ENCODE assay signal across 18 cellular contexts in the genomic region with DNA sequence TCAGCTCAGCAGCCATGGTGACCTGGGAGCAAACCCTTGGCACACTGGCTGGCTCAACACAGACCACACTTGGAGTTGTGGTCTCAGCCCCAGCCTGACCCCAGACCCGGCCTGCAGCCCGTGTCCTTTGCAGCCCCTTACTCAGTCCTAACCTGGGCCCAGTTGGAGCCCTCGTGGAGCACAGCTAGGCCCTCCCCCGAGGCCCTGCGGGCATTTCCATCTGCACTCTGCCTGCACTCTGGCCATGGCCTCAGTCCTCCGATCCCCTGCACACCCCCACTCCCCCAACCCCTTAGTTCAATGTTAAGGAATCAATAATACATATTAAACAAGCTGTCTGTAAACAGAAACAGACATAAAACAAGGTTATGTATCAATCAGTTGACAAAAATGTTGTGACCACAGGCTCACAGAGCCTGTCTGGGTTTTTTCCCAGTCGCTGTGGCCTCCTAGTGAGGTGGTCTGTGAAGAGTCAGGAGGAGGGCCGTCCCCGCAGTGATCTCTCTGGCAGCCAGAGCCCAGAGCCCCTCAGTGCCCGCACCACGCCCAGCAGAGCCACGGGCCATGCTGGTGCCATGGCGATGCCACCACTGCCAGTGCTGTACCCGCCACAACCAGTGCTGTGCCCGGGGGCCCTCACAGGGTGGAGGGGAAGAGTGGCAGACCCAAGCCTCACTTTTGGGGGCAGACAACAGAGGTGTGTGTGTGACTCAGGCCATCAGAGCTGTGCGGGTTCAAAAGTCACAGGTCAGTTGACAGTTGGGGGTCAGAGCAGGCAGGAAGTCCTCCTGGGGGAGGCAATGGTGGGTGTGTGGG. TPM values are rescaled to one million over a fixed set of nuclear protein-coding genes. Genes with fewer than 3 reads are reported as not detected.
DNase-seq lines count a peak whose midpoint lies in the region; ATAC-seq and TF ChIP-seq lines count a peak whose summit lies in the region.
"Had no signal": no experiment of that assay in that cellular context is flagged by ENCODE, and none has a peak within 500 bp of the region (broad histone marks: within the 10 kb centered on the region; RNA-seq: fewer than 3 reads in every experiment).

No MANE protein-coding gene starts in this region.

- peaks cover 0 to 7% of the 10 kb centered on the region in 2 experiments; a peak in 1 of 4 replicates for H3K4me1 ChIP-seq in SK-N-SH (ENCODE audit: control insufficient read depth in 1 of 2, insufficient read depth in 2 of 2, low read depth in 1 of 2, low read length in 1 of 2)
- no peaks in the 10 kb centered on the region for H3K4me1 ChIP-seq in psoas muscle
- H3K4me1 ChIP-seq: BE2C had no signal

- no peak overlapping the region for H3K4me3 ChIP-seq in SK-N-SH (ENCODE audit: low read depth in 2 of 2, low read length in 1 of 2)
- no peak overlapping the region for H3K4me3 ChIP-seq in psoas muscle
- H3K4me3 ChIP-seq: GM23248, MG63 had no signal

- H3F3A ChIP-seq in SK-N-SH (replicated peaks; ENCODE audit: insufficient read depth), result no peaks in the 10 kb centered on the region

- DNase-seq in SK-N-SH (peak; percentile 47), glutamatergic neuron (no peak), psoas muscle (no peak), KG1 (lab: John Stamatoyannopoulos, UW) (no peak), T-cell (no peak)
- DNase-seq: BE2C; CD4-positive, alpha-beta T cell; Karpas-422; MG63; NCI-H1092 treated with DMSO at 0.1 percent for 48 hours; NCI-H1694; NCI-H510A treated with DMSO at 0.1 percent for 48 hours; SHP77 had no signal

- no peaks in the 10 kb centered on the region for H4K20me1 ChIP-seq in SK-N-SH (ENCODE audit: insufficient read depth)

- WGBS in SK-N-SH (ENCODE audit: low lambda C conversion rate), result 57% methylated on average over 15 of the region's 16 CpGs
- 87 to 92% (median 87%) methylated on average over 16 of the region's 16 CpGs for WGBS in psoas muscle, 3 donors

- TF ChIP-seq EP300 in SK-N-SH (IDR thresholded peaks at IDR 0.05; ENCODE audit: borderline replicate concordance in 1 of 2, low read depth in 1 of 2, low read length in 1 of 2), result no peak

- TF ChIP-seq CTCF in SK-N-SH (IDR thresholded peaks at IDR 0.05), result no peak
- TF ChIP-seq CTCF in glutamatergic neuron (IDR thresholded peaks at IDR 0.05; ENCODE audit: partially characterized antibody, unreplicated experiment), result no peak
- no peak for TF ChIP-seq CTCF in psoas muscle (IDR thresholded peaks at IDR 0.05)

- peak overlapping the region; percentile 5 for H3K4me3 Mint-ChIP-seq in glutamatergic neuron (ENCODE audit: unreplicated experiment)
- H3K4me3 Mint-ChIP-seq in T-cell, result no peak overlapping the region
- H3K4me3 Mint-ChIP-seq: CD4-positive, alpha-beta T cell had no signal

- H3K4me2 ChIP-seq in SK-N-SH, result no peak overlapping the region

- H3K27ac Mint-ChIP-seq in glutamatergic neuron (ENCODE audit: unreplicated experiment) (peak overlapping the region; percentile 31), T-cell (no peak overlapping the region)
- H3K27ac Mint-ChIP-seq: CD4-positive, alpha-beta T cell had no signal

- H3K36me3 ChIP-seq in SK-N-SH (replicated peaks in 1 of 2; ENCODE audit: control insufficient read depth in 1 of 2, insufficient read depth in 2 of 2, low read length in 1 of 2) (no peaks in the 10 kb centered on the region), psoas muscle (ENCODE audit: insufficient read depth in 1 of 2, low read depth in 1 of 2) (no peaks in the 10 kb centered on the region)
- H3K36me3 ChIP-seq: BE2C, MG63 had no signal

- intact Hi-C loops in psoas muscle (cut with DNase I), result loop anchor here in 1 of 2 donors (10.0 kb wide), 1 partner anchor 746 kb away; no protein-coding TSS in a partner anchor

- H3K27me3 ChIP-seq in SK-N-SH (ENCODE audit: insufficient read depth) (no peaks in the 10 kb centered on the region), psoas muscle (ENCODE audit: insufficient read depth in 3 of 3, low read length in 2 of 3) (peaks cover 0 to 4% (median 2%) of the 10 kb centered on the region in 3 donors)
- H3K27me3 ChIP-seq: BE2C, MG63 had no signal

- H3K9me3 ChIP-seq in SK-N-SH, result no peaks in the 10 kb centered on the region
- no peaks in the 10 kb centered on the region for H3K9me3 ChIP-seq in psoas muscle
- H3K9me3 ChIP-seq: BE2C had no signal

- no peak overlapping the region for H3K9ac ChIP-seq in SK-N-SH
- H3K9ac ChIP-seq: GM23248 had no signal

- H3K36me3 Mint-ChIP-seq in glutamatergic neuron (ENCODE audit: unreplicated experiment), result peaks cover 5% of the 10 kb centered on the region
- no peaks in the 10 kb centered on the region for H3K36me3 Mint-ChIP-seq in T-cell

- H3K27ac ChIP-seq in SK-N-SH (ENCODE audit: low read depth in 2 of 2, low read length in 1 of 2) (no peak overlapping the region), angular gyrus (ENCODE audit: low read depth, low read length) (peak overlapping the region; percentile 8), temporal lobe (ENCODE audit: low read depth, low read length) (peak overlapping the region; percentile 56), psoas muscle (no peak overlapping the region)
- H3K27ac ChIP-seq: 22Rv1, GM23248 had no signal

- no peaks in the 10 kb centered on the region for H3K9me2 ChIP-seq in SK-N-SH

- H3K9me3 Mint-ChIP-seq in glutamatergic neuron (ENCODE audit: unreplicated experiment) (peaks cover 12% of the 10 kb centered on the region), T-cell (no peaks in the 10 kb centered on the region)
- H3K9me3 Mint-ChIP-seq: CD4-positive, alpha-beta T cell had no signal

- H3K4me1 Mint-ChIP-seq in glutamatergic neuron (ENCODE audit: low read depth, unreplicated experiment) (peaks cover 36% of the 10 kb centered on the region), T-cell (peaks cover 3 to 29% (median 11%) of the 10 kb centered on the region in 3 donors)

- peaks cover 36% of the 10 kb centered on the region for H3K27me3 Mint-ChIP-seq in glutamatergic neuron (ENCODE audit: unreplicated experiment)
- peaks cover 14 to 26% of the 10 kb centered on the region in 2 donors for H3K27me3 Mint-ChIP-seq in T-cell

- no peak overlapping the region for H2AFZ ChIP-seq in SK-N-SH (ENCODE audit: low read depth)
- H2AFZ ChIP-seq: GM23248 had no signal

- TF ChIP-seq RAD21 in SK-N-SH (IDR thresholded peaks at IDR 0.05; ENCODE audit: low read length), result no peak

- H3K79me2 ChIP-seq in SK-N-SH (ENCODE audit: insufficient read depth), result no peaks in the 10 kb centered on the region

- POLR2A ChIA-PET in SK-N-SH (lab: Yijun Ruan, JAX) (interaction anchor here (0.9 kb wide), 1 partner anchor 31 kb away, joined by 3 read pairs; no protein-coding TSS in a partner anchor), T-cell (lab: Charles Lee) (interaction anchor here in 1 of 2 donors (0.6 kb wide), 1 partner anchor 39 kb away, joined by 5 read pairs; no protein-coding TSS in a partner anchor)

- CTCF ChIA-PET in SK-N-SH (lab: Yijun Ruan, JAX) (interaction anchor here (1.3 to 31.8 kb wide), 6 partner anchors 11 to 145 kb away, joined by 4 to 1191 read pairs (median 68); a partner anchor contains a TSS), T-cell (lab: Charles Lee) (no interaction called here)

- no peak for ATAC-seq in SK-N-SH treated with all-trans-retinoic acid at 6 μM for 48 hours
- ATAC-seq in psoas muscle, result no peak
- ATAC-seq in T-cell (replicated peaks in 1 of 4), result no peak

TF ChIP-seq in SK-N-SH, 30 proteins besides CTCF, POLR2A, EP300 and RAD21 (continues in another document):
- TF ChIP-seq, protein P1, sequence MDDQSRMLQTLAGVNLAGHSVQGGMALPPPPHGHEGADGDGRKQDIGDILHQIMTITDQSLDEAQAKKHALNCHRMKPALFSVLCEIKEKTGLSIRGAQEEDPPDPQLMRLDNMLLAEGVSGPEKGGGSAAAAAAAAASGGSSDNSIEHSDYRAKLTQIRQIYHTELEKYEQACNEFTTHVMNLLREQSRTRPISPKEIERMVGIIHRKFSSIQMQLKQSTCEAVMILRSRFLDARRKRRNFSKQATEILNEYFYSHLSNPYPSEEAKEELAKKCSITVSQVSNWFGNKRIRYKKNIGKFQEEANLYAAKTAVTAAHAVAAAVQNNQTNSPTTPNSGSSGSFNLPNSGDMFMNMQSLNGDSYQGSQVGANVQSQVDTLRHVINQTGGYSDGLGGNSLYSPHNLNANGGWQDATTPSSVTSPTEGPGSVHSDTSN (IDR thresholded peaks at IDR 0.05), result no peak
- TF ChIP-seq POLR2AphosphoS5 (IDR thresholded peaks at IDR 0.05; ENCODE audit: low read depth, low read length), result no peak

TF ChIP-seq in SK-N-SH treated with all-trans-retinoic acid at 6 μM for 48 hours, 23 proteins besides CTCF, POLR2A, EP300 and RAD21 (continues in another document):
- no peak for TF ChIP-seq OSR1 (CRISPR knock-in tag; IDR thresholded peaks at IDR 0.05)
- no peak for TF ChIP-seq ZFP3 (CRISPR knock-in tag; IDR thresholded peaks at IDR 0.05)
- TF ChIP-seq ZC3H10 (CRISPR knock-in tag; IDR thresholded peaks at IDR 0.05), result no peak
- no peak for TF ChIP-seq CSDC2 (CRISPR knock-in tag; IDR thresholded peaks at IDR 0.05)
- TF ChIP-seq, protein P2, sequence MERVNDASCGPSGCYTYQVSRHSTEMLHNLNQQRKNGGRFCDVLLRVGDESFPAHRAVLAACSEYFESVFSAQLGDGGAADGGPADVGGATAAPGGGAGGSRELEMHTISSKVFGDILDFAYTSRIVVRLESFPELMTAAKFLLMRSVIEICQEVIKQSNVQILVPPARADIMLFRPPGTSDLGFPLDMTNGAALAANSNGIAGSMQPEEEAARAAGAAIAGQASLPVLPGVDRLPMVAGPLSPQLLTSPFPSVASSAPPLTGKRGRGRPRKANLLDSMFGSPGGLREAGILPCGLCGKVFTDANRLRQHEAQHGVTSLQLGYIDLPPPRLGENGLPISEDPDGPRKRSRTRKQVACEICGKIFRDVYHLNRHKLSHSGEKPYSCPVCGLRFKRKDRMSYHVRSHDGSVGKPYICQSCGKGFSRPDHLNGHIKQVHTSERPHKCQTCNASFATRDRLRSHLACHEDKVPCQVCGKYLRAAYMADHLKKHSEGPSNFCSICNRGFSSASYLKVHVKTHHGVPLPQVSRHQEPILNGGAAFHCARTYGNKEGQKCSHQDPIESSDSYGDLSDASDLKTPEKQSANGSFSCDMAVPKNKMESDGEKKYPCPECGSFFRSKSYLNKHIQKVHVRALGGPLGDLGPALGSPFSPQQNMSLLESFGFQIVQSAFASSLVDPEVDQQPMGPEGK (CRISPR knock-in tag; IDR thresholded peaks at IDR 0.05; ENCODE audit: borderline replicate concordance), result no peak
- TF ChIP-seq RARB (CRISPR knock-in tag; IDR thresholded peaks at IDR 0.05), result no peak
- TF ChIP-seq ZNF565 (CRISPR knock-in tag; conservative IDR thresholded peaks at IDR 0.05; ENCODE audit: low read depth), result no peak

RNA-seq across cellular contexts. Expression of a gene that starts 25.5 kb away (rescaled TPM):
- not detected in 2 replicates for polyA plus RNA-seq in SK-N-SH (2012; rRNA removed)
- polyA plus RNA-seq in SK-N-SH (2012; cell fraction: cytosol; rRNA removed), result not detected in 2 replicates
- not detected in 2 replicates for polyA plus RNA-seq in SK-N-SH (2012; cell fraction: nucleus; rRNA removed)
- not detected for total RNA-seq in glutamatergic neuron (ENCODE audit: unreplicated experiment)
- total RNA-seq in temporal lobe, result 2.2 TPM
- not detected for total RNA-seq in psoas muscle
- polyA plus RNA-seq in psoas muscle, result under 1 TPM in 2 of 3 donors, not detected in 1; 0.03 to 0.16 TPM
- total RNA-seq in T-cell, result not detected
- total RNA-seq: CD4-positive, alpha-beta T cell; GM23248 had no signal
- polyA plus RNA-seq: GM23248 had no signal

Comparison
In these comparisons a context has a peak if more than half of its experiments do, and no peak if none do; other contexts are left out.
1. H3K27ac ChIP-seq: peak in angular gyrus (single experiment) and temporal lobe (single experiment); none in SK-N-SH (0 of 2) and psoas muscle (single experiment).